8 cellular contexts compared by ENCODE assay signal in genomic region chr15:89087830-89088604, GRCh38. TPM values are rescaled to one million over a fixed set of nuclear protein-coding genes. Genes with fewer than 3 reads are reported as not detected.
DNase-seq lines count a peak whose midpoint lies in the region; TF ChIP-seq lines count a peak whose summit lies in the region.

Gene ABHD2, plus strand, starts transcription at chr15:89088456. Its CDS starts 27,872 bp downstream, at chr15:89116328.

- H3K4me3 ChIP-seq in MG63 (peak within 1 kb of the TSS; percentile 91), fibroblast of the aortic adventitia (ENCODE audit: low read depth, low read length) (peak within 1 kb of the TSS; percentile 84), neural cell (ENCODE audit: low read length) (peak within 1 kb of the TSS; percentile 72), stomach (peak within 1 kb of the TSS; percentile 72 to 90 (median 78))

- H3K27ac Mint-ChIP-seq in H9 = no peak within 1 kb of the TSS; a peak in 1 of 7 replicates

- no peak within 1 kb of the TSS for H2BK15ac ChIP-seq in H9 (ENCODE audit: low read depth, low read length)

- DNase-seq in ELR (ENCODE audit: low read depth) (peak; percentile 100), H9 (peak; percentile 100), MG63 (peak; percentile 99), SHP77 treated with DMSO at 0.1 percent for 48 hours (lab: John Stamatoyannopoulos, UW) (peak; percentile 98), fibroblast of the aortic adventitia (ENCODE audit: low read depth) (peak; percentile 100), stomach (peak; percentile 99)
- DNase-seq in activated effector memory CD4-positive, alpha-beta T cell treated with anti-CD3 and anti-CD28 coated beads, Interleukin-2, amount 50 U/mL, for 16 hours = peak; percentile 99

- H3K9me2 ChIP-seq in neural cell (ENCODE audit: insufficient read depth, low read length) = no peaks in the 10 kb centered on the region

- 0 out of 2 replicates have a peak within 1 kb of the TSS, but pooled peaks have one; percentile 23 for H3K14ac ChIP-seq in H9 (ENCODE audit: insufficient read depth, low read length)

- no peaks in the 10 kb centered on the region for H4K20me1 ChIP-seq in H9 (ENCODE audit: control insufficient read depth, insufficient read depth, insufficient read length)
- H4K20me1 ChIP-seq in neural cell (ENCODE audit: insufficient read depth) = no peaks in the 10 kb centered on the region

- no peak within 1 kb of the TSS for H3K4ac ChIP-seq in H9 (ENCODE audit: low read depth, low read length)

- H2BK5ac ChIP-seq in H9 (ENCODE audit: insufficient read length, low read length) = no peak within 1 kb of the TSS

- TF ChIP-seq POLR2A in stomach (IDR thresholded peaks at IDR 0.05) = peak in 2 of 4 donors; percentile 83 to 88

- TF ChIP-seq EP300 in neural cell (conservative IDR thresholded peaks at IDR 0.05; ENCODE audit: poor library complexity, severe bottlenecking) = no peak
- no peak for TF ChIP-seq EP300 in stomach (IDR thresholded peaks at IDR 0.05)

- H3K56ac ChIP-seq in H9 (ENCODE audit: insufficient read length, low read depth, low read length) = no peak within 1 kb of the TSS

- no peaks in the 10 kb centered on the region for H3K79me1 ChIP-seq in H9 (ENCODE audit: insufficient read depth, low read depth, low read length, poor library complexity, severe bottlenecking)

- H4K5ac ChIP-seq in H9 (ENCODE audit: insufficient read length, low read depth, low read length) = no peak within 1 kb of the TSS

- no peaks in the 10 kb centered on the region for H3F3A ChIP-seq in neural cell (ENCODE audit: insufficient read depth, low read length, poor library complexity, severe bottlenecking)

- peaks cover 14 to 32% of the 10 kb centered on the region in 2 experiments for H3K4me1 Mint-ChIP-seq in H9

- H3K9ac ChIP-seq in H9 (ENCODE audit: extremely low read depth, insufficient read length, low read length) (peak within 1 kb of the TSS; percentile 26), neural cell (ENCODE audit: low read length) (peak within 1 kb of the TSS; percentile 90)

- H3K36me3 ChIP-seq in MG63 = peaks cover 2% of the 10 kb centered on the region
- no peaks in the 10 kb centered on the region for H3K36me3 ChIP-seq in neural cell (ENCODE audit: insufficient read depth, low read length)
- no peaks in the 10 kb centered on the region for H3K36me3 ChIP-seq in stomach

- H2BK12ac ChIP-seq in H9 (ENCODE audit: insufficient read length, low read depth, low read length) = no peak within 1 kb of the TSS

- no peak within 1 kb of the TSS for H2AK5ac ChIP-seq in H9 (ENCODE audit: insufficient read length, low read length)

- no peak for TF ChIP-seq CTCF in H9 (conservative IDR thresholded peaks at IDR 0.05)
- no peak for TF ChIP-seq CTCF in fibroblast of the aortic adventitia (IDR thresholded peaks at IDR 0.05; ENCODE audit: insufficient read depth, low read length)
- TF ChIP-seq CTCF in neural cell (IDR thresholded peaks at IDR 0.05; ENCODE audit: poor library complexity, severe bottlenecking) = no peak
- no peak for TF ChIP-seq CTCF in stomach (IDR thresholded peaks at IDR 0.05)

- H3K23me2 ChIP-seq in H9 (ENCODE audit: insufficient read length, low read depth, low read length, poor library complexity, severe bottlenecking) = peaks cover 9% of the 10 kb centered on the region

- intact Hi-C loops in stomach (cut with DNase I; ENCODE audit: low total_unique reads) = no loop called here

- TF ChIP-seq RAD21 in neural cell (conservative IDR thresholded peaks at IDR 0.05) = no peak

- H3K4me2 ChIP-seq in H9 (ENCODE audit: insufficient read depth, insufficient read length, low read length) (peak within 1 kb of the TSS; percentile 68), neural cell (ENCODE audit: low read length) (peak within 1 kb of the TSS; percentile 78)

- no CpG with 5 or more reads among the region's 51 CpGs for WGBS in H9 (ENCODE audit: extremely low coverage, insufficient read length, low lambda C conversion rate)
- 0 to 1% (median 0%) methylated on average over 44 to 51 of the region's 51 CpGs for WGBS in stomach, 5 donors

- peak within 1 kb of the TSS; percentile 16 for H3K18ac ChIP-seq in H9 (ENCODE audit: insufficient read length, low read depth, low read length)

- peaks cover 11% of the 10 kb centered on the region for H3K4me1 ChIP-seq in H9 (ENCODE audit: insufficient read depth, low read length)
- peaks cover 30 to 61% (median 48%) of the 10 kb centered on the region in 4 donors for H3K4me1 ChIP-seq in stomach

- H3K27me3 ChIP-seq in H9 (ENCODE audit: insufficient read depth, low read length) = no peaks in the 10 kb centered on the region
- H3K27me3 ChIP-seq in MG63 = no peaks in the 10 kb centered on the region
- H3K27me3 ChIP-seq in neural cell (ENCODE audit: insufficient read depth, low read depth, low read length) = no peaks in the 10 kb centered on the region
- H3K27me3 ChIP-seq in stomach = no peaks in the 10 kb centered on the region

- H3K27ac ChIP-seq in H9 (ENCODE audit: insufficient read length, low read depth, low read length) (peak within 1 kb of the TSS; percentile 7), neural cell (ENCODE audit: low read length) (peak within 1 kb of the TSS; percentile 80), stomach (peak within 1 kb of the TSS; percentile 92 to 95 (median 93))

- no peaks in the 10 kb centered on the region; the same call in 1 of the 2 replicates for H3K27me3 Mint-ChIP-seq in H9 (ENCODE audit: low read depth)

- no peaks in the 10 kb centered on the region for H3K36me3 Mint-ChIP-seq in H9 (ENCODE audit: insufficient read depth in 1 of 3, low read depth in 3 of 3)

- no peaks in the 10 kb centered on the region for H3K9me3 ChIP-seq in H9 (ENCODE audit: control insufficient read depth, low read depth, low read length)
- no peaks in the 10 kb centered on the region for H3K9me3 ChIP-seq in MG63
- H3K9me3 ChIP-seq in neural cell (ENCODE audit: low read length) = no peaks in the 10 kb centered on the region
- H3K9me3 ChIP-seq in stomach = no peaks in the 10 kb centered on the region

- H3K79me2 ChIP-seq in H9 (ENCODE audit: insufficient read depth, low read length) (no peaks in the 10 kb centered on the region; the same call in 1 of the 2 replicates), neural cell (replicated peaks; ENCODE audit: insufficient read depth, low read length) (peaks cover 39% of the 10 kb centered on the region)

- no peak within 1 kb of the TSS for H4K91ac ChIP-seq in H9 (ENCODE audit: insufficient read length, low read depth, low read length)

- H3K9me3 Mint-ChIP-seq in H9 = no peaks in the 10 kb centered on the region

- no peak within 1 kb of the TSS for H2BK120ac ChIP-seq in H9 (ENCODE audit: low read depth, low read length, poor library complexity, severe bottlenecking)

- no peak within 1 kb of the TSS; a peak in 1 of 5 replicates for H3K4me3 Mint-ChIP-seq in H9

- H2BK20ac ChIP-seq in H9 (ENCODE audit: low read depth, low read length, poor library complexity, severe bottlenecking) = no peak within 1 kb of the TSS

- no peak within 1 kb of the TSS for H4K8ac ChIP-seq in H9 (replicated peaks; ENCODE audit: insufficient read length, low read depth, low read length)

- no peak within 1 kb of the TSS for H2AFZ ChIP-seq in H9 (ENCODE audit: low read length)
- H2AFZ ChIP-seq in neural cell (ENCODE audit: low read depth, low read length) = peak within 1 kb of the TSS; percentile 66

- H3K23ac ChIP-seq in H9 (ENCODE audit: insufficient read length, low read depth, low read length) = no peak within 1 kb of the TSS

- H3T11ph ChIP-seq in H9 (ENCODE audit: low read length) = no peak within 1 kb of the TSS

TF ChIP-seq in neural cell, 6 proteins besides CTCF, POLR2A, EP300 and RAD21:
- TF ChIP-seq SMC3 (conservative IDR thresholded peaks at IDR 0.05; ENCODE audit: poor library complexity) = no peak
- TF ChIP-seq TAF1 (IDR thresholded peaks at IDR 0.05; ENCODE audit: low read depth) = no peak
- peak; percentile 50 for TF ChIP-seq MXI1 (conservative IDR thresholded peaks at IDR 0.05; ENCODE audit: poor library complexity, severe bottlenecking)
- TF ChIP-seq, protein P1, sequence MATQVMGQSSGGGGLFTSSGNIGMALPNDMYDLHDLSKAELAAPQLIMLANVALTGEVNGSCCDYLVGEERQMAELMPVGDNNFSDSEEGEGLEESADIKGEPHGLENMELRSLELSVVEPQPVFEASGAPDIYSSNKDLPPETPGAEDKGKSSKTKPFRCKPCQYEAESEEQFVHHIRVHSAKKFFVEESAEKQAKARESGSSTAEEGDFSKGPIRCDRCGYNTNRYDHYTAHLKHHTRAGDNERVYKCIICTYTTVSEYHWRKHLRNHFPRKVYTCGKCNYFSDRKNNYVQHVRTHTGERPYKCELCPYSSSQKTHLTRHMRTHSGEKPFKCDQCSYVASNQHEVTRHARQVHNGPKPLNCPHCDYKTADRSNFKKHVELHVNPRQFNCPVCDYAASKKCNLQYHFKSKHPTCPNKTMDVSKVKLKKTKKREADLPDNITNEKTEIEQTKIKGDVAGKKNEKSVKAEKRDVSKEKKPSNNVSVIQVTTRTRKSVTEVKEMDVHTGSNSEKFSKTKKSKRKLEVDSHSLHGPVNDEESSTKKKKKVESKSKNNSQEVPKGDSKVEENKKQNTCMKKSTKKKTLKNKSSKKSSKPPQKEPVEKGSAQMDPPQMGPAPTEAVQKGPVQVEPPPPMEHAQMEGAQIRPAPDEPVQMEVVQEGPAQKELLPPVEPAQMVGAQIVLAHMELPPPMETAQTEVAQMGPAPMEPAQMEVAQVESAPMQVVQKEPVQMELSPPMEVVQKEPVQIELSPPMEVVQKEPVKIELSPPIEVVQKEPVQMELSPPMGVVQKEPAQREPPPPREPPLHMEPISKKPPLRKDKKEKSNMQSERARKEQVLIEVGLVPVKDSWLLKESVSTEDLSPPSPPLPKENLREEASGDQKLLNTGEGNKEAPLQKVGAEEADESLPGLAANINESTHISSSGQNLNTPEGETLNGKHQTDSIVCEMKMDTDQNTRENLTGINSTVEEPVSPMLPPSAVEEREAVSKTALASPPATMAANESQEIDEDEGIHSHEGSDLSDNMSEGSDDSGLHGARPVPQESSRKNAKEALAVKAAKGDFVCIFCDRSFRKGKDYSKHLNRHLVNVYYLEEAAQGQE (IDR thresholded peaks at IDR 0.05; ENCODE audit: borderline replicate concordance) = peak; percentile 66
- no peak for TF ChIP-seq EZH2 (IDR thresholded peaks at IDR 0.05; ENCODE audit: borderline replicate concordance, insufficient read depth, low read length, poor library complexity, severe bottlenecking)
- TF ChIP-seq POLR2AphosphoS5 (IDR thresholded peaks at IDR 0.05) = peak; percentile 77

RNA-seq across cellular contexts. Expression of gene ABHD2, which starts in this region (rescaled TPM):
- total RNA-seq in H9 (2021) (15.6 and 17.5 TPM in 2 replicates), fibroblast of the aortic adventitia (ENCODE audit: low replicate concordance) (34.5 and 100 TPM in 2 replicates), stomach (100 to 1,000 TPM in 4 of 5 donors, 10 to 100 TPM in 1; 16.5 to 192 (median 148) TPM)
- total RNA-seq in MG63 (2014; rRNA removed; shearing (Covaris generic); ENCODE audit: low replicate concordance) = 9.5 and 18.3 TPM in 2 replicates
- polyA plus RNA-seq in neural cell (19.0 and 20.8 TPM in 2 replicates), stomach (10 to 100 TPM in 1 of 3 donors, 1 to 10 TPM in 2; 5.1 to 16.9 (median 8.9) TPM)
- 91.5 and 102 TPM in 2 replicates for polyA minus RNA-seq in neural cell

Comparison
In these comparisons a context has a peak if more than half of its experiments do, and no peak if none do; other contexts are left out.
1. Peak in every context shown above with its lines: DNase-seq, H3K4me3 ChIP-seq and H3K27ac ChIP-seq.
2. H3K27ac ChIP-seq: peak in every context shown above with its lines; median percentile 93 in stomach; 80 in neural cell; 7 in H9.